1 cellular context compared by ENCODE assay signal in genomic region chr19:55062735-55063491, GRCh38.
TF ChIP-seq lines count a peak whose summit lies in the region.

Gene RDH13, minus strand, starts transcription at chr19:55063148. Its CDS starts 116 bp downstream, at chr19:55063032.

TF ChIP-seq in K562, 482 proteins besides CTCF, POLR2A, EP300 and RAD21 (continued from another document and continues in another):
- no peak for TF ChIP-seq THAP7 (CRISPR knock-in tag; IDR thresholded peaks at IDR 0.05)
- no peak for TF ChIP-seq NCOA6 (IDR thresholded peaks at IDR 0.05)
- peak in 1 of 2 experiments; percentile 67; a peak in 1 of 4 replicates for TF ChIP-seq UBTF (IDR thresholded peaks at IDR 0.05; ENCODE audit: borderline replicate concordance in 1 of 2, low read depth in 2 of 2, low read length in 2 of 2)
- no peak for TF ChIP-seq BCOR (IDR thresholded peaks at IDR 0.05)
- TF ChIP-seq SMAD3 (CRISPR knock-in tag; conservative IDR thresholded peaks at IDR 0.05): 0 out of 2 replicates have a peak, but pooled peaks have one; percentile 34
- peak; percentile 67; the same call in 1 of the 2 replicates for TF ChIP-seq JUNB (CRISPR knock-in tag; conservative IDR thresholded peaks at IDR 0.05)
- TF ChIP-seq RBFOX2 (IDR thresholded peaks at IDR 0.05; ENCODE audit: low read depth, low read length): peak; percentile 86
- TF ChIP-seq NONO (IDR thresholded peaks at IDR 0.05; ENCODE audit: low read depth in 2 of 2, low read length in 1 of 2): peak; percentile 13 to 50; a peak in 2 of 4 replicates
- no peak for TF ChIP-seq ZNF277 (CRISPR knock-in tag; IDR thresholded peaks at IDR 0.05; ENCODE audit: borderline replicate concordance)
- TF ChIP-seq SNIP1 (IDR thresholded peaks at IDR 0.05; ENCODE audit: low read depth): no peak
- peak; percentile 50; the same call in 1 of the 2 replicates for TF ChIP-seq ZBTB49 (CRISPR knock-in tag; IDR thresholded peaks at IDR 0.05; ENCODE audit: borderline replicate concordance)
- TF ChIP-seq NRF1 (conservative IDR thresholded peaks at IDR 0.05 in 1 of 2, IDR thresholded peaks at IDR 0.05 in 1 of 2): peak; percentile 93
- no peak for TF ChIP-seq HDAC8 (tag; IDR thresholded peaks at IDR 0.05)
- peak; percentile 75 for TF ChIP-seq NFYB (IDR thresholded peaks at IDR 0.05; ENCODE audit: extremely low read depth, insufficient read length)
- TF ChIP-seq RUNX1 (IDR thresholded peaks at IDR 0.05; ENCODE audit: low read depth): no peak
- no peak; the same call in 1 of the 2 replicates for TF ChIP-seq ZBTB9 (CRISPR knock-in tag; IDR thresholded peaks at IDR 0.05)
- peak; percentile 57 for TF ChIP-seq CHD2 (IDR thresholded peaks at IDR 0.05; ENCODE audit: low read depth, low read length)
- TF ChIP-seq IRF1 (CRISPR knock-in tag; IDR thresholded peaks at IDR 0.05; ENCODE audit: borderline replicate concordance): no peak
- TF ChIP-seq ERF (CRISPR knock-in tag; IDR thresholded peaks at IDR 0.05): 0 out of 2 replicates have a peak, but pooled peaks have one; percentile 69
- TF ChIP-seq EP400 (IDR thresholded peaks at IDR 0.05): peak; percentile 23; the same call in 1 of the 2 replicates
- 0 out of 2 replicates have a peak, but pooled peaks have one; percentile 29 for TF ChIP-seq RBM14 (IDR thresholded peaks at IDR 0.05; ENCODE audit: borderline replicate concordance, insufficient read depth, low read depth, low read length)
- peak; percentile 40 for TF ChIP-seq POLR2B (IDR thresholded peaks at IDR 0.05; ENCODE audit: low read depth, partially characterized antibody)
- TF ChIP-seq ZBTB8A (IDR thresholded peaks at IDR 0.05; ENCODE audit: partially characterized antibody): no peak
- TF ChIP-seq EGR1 (conservative IDR thresholded peaks at IDR 0.05): peak; percentile 53
- TF ChIP-seq TARDBP (IDR thresholded peaks at IDR 0.05): 0 out of 2 replicates have a peak, but pooled peaks have one; percentile 38
- TF ChIP-seq REST (CRISPR knock-in tag; IDR thresholded peaks at IDR 0.05; ENCODE audit: low read depth): no peak; the same call in 1 of the 2 replicates
- no peak for TF ChIP-seq YBX1 (IDR thresholded peaks at IDR 0.05)
- TF ChIP-seq TAF1 (IDR thresholded peaks at IDR 0.05; ENCODE audit: control insufficient read depth, extremely low read depth, insufficient read depth, low read length, severe bottlenecking): peak; percentile 78
- no peak for TF ChIP-seq ZNF212 (CRISPR knock-in tag; IDR thresholded peaks at IDR 0.05)
- peak; percentile 88 for TF ChIP-seq CREB1 (IDR thresholded peaks at IDR 0.05)
- TF ChIP-seq CREB1 (CRISPR knock-in tag; IDR thresholded peaks at IDR 0.05): peak; percentile 88
- TF ChIP-seq BACH1 (tag; IDR thresholded peaks at IDR 0.05): no peak
- peak; percentile 39; the same call in 1 of the 2 replicates for TF ChIP-seq ZBTB7A (IDR thresholded peaks at IDR 0.05; ENCODE audit: borderline replicate concordance, control insufficient read depth, low read depth, low read length)
- peak; percentile 24 for TF ChIP-seq RBM25 (IDR thresholded peaks at IDR 0.05; ENCODE audit: low read depth, low read length, severe bottlenecking)
- peak; percentile 39 for TF ChIP-seq CCNT2 (IDR thresholded peaks at IDR 0.05; ENCODE audit: borderline replicate concordance, extremely low read depth, insufficient read length, low read depth, low read length)
- peak; percentile 17 to 64; a peak in 1 of 4 replicates for TF ChIP-seq MNT (conservative IDR thresholded peaks at IDR 0.05)
- TF ChIP-seq TFE3 (CRISPR knock-in tag; IDR thresholded peaks at IDR 0.05): no peak
- peak in 2 of 3 experiments; percentile 17 to 46 for TF ChIP-seq YY1 (IDR thresholded peaks at IDR 0.05; ENCODE audit: borderline replicate concordance in 1 of 3, control insufficient read depth in 1 of 3, extremely low read depth in 1 of 3, insufficient read depth in 3 of 3, insufficient read length in 1 of 3, insufficient replicate concordance in 2 of 3, low read depth in 1 of 3, low read length in 2 of 3)
- TF ChIP-seq TFAP4 (CRISPR knock-in tag; IDR thresholded peaks at IDR 0.05; ENCODE audit: borderline replicate concordance): peak; percentile 65; the same call in 1 of the 2 replicates
- TF ChIP-seq ZNF431 (CRISPR knock-in tag; IDR thresholded peaks at IDR 0.05): no peak
- peak in 1 of 2 experiments; percentile 41; a peak in 2 of 4 replicates for TF ChIP-seq MAZ (CRISPR knock-in tag; conservative IDR thresholded peaks at IDR 0.05 in 1 of 2, IDR thresholded peaks at IDR 0.05 in 1 of 2)
- TF ChIP-seq U2AF1 (optimal IDR thresholded peaks at IDR 0.05; ENCODE audit: low read depth, low read length): peak; percentile 90
